8 cellular contexts compared by ENCODE assay signal in genomic region chr4:89024051-89024675, GRCh38. TPM values are rescaled to one million over a fixed set of nuclear protein-coding genes. Genes with fewer than 3 reads are reported as not detected.
A peak's percentile ranks its signal among the peaks of the same experiment; 100 is the strongest.
DNase-seq lines count a peak whose midpoint lies in the region; ATAC-seq, FAIRE-seq and TF ChIP-seq lines count a peak whose summit lies in the region.

No MANE protein-coding gene starts in this region.

- in situ Hi-C loops in SK-MEL-5 (cut with HindIII; ENCODE audit: low pct_unique_long_range_greater_than_20kb, low sequenced_read_pairs) (no loop called here), T47D (cut with HindIII; ENCODE audit: low pct_unique_long_range_greater_than_20kb, low sequenced_read_pairs) (no loop called here)

- DNase-seq in NB4 (ENCODE audit: low read depth) (peak; percentile 74), SK-MEL-5 (ENCODE audit: low read depth, low spot score) (peak; percentile 79), T47D (ENCODE audit: low read depth in 1 of 2, low spot score in 1 of 2) (peak; percentile 26 to 79), iris pigment epithelial cell (ENCODE audit: low read depth) (peak; percentile 77)
- DNase-seq in stimulated activated CD4-positive, alpha-beta T cell treated with anti-CD3 and anti-CD28 coated beads, Interleukin-2, amount 100 ng/mL, for 24 hours, result peak; percentile 14 to 49

- no peak for TF ChIP-seq POLR2A in NB4 (IDR thresholded peaks at IDR 0.05; ENCODE audit: extremely low read depth, insufficient read length)

- H3K4me3 ChIP-seq in GM12875 (ENCODE audit: low read depth, low read length), result no peak overlapping the region
- no peak overlapping the region for H3K4me3 ChIP-seq in NB4 (ENCODE audit: low read depth, low read length)

- TF ChIP-seq CTCF in GM12875 (IDR thresholded peaks at IDR 0.05; ENCODE audit: borderline replicate concordance, insufficient read depth, low read depth, low read length) (peak; percentile 48; the same call in 1 of the 2 replicates), NB4 (IDR thresholded peaks at IDR 0.05; ENCODE audit: low read depth, low read length) (peak; percentile 56)

- ATAC-seq in HG02623 (IDR thresholded peaks at IDR 0.05; ENCODE audit: unreplicated experiment), result peak; percentile 93

- FAIRE-seq in A204.1 (lab: Jason Lieb, UNC), result peak; percentile 97

RNA-seq across cellular contexts. Expression of gene FAM13A, which starts 32.8 kb away (rescaled TPM):
- total RNA-seq in SK-MEL-5 (2014; rRNA removed; shearing (Covaris generic)), result 15.1 and 15.5 TPM in 2 replicates
- polyA plus RNA-seq in SK-MEL-5 (2015; cell fraction: cytosol; rRNA removed), result 11.7 and 13.2 TPM in 2 replicates
- 19.2 and 26.7 TPM in 2 replicates for polyA plus RNA-seq in SK-MEL-5 (2015; cell fraction: nucleus; rRNA removed)
